8 cellular contexts compared by ENCODE assay signal in the genomic region with DNA sequence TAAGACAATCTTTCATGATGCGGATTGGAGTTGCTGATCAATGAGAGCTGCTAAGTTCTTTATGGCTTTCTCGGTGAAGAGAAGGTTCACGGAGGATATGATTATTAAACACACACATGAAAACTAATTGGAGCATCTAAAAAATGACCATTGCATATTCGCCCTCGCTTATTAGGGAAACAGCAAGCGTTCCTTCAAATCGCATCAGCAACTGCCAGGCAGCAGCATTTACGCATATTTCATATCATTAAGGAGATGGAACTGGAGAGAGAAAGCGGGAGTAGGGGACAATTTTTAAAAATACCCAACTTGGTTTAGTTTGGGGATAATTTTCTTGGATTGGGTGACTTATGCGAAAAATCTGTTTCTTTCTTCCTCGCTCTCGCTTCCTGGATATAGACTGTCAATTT. TPM values are rescaled to one million over a fixed set of nuclear protein-coding genes. Genes with fewer than 3 reads are reported as not detected.
DNase-seq lines count a peak whose midpoint lies in the region; ATAC-seq, FAIRE-seq and TF ChIP-seq lines count a peak whose summit lies in the region.

No MANE protein-coding gene starts in this region.

- in situ Hi-C loops in G401 (cut with HindIII; ENCODE audit: low sequenced_read_pairs), result no loop called here

- TF ChIP-seq POLR2A in esophagus squamous epithelium (IDR thresholded peaks at IDR 0.05), result no peak

- H3K27me3 ChIP-seq in PC-9 (ENCODE audit: insufficient read depth, low read depth) (no peaks in the 10 kb centered on the region), esophagus squamous epithelium (peaks cover 0 to 15% (median 0%) of the 10 kb centered on the region in 4 donors), rectal smooth muscle tissue (ENCODE audit: control insufficient read depth, insufficient read depth, low read length) (peaks cover 3% of the 10 kb centered on the region)

- no peaks in the 10 kb centered on the region for H3K36me3 ChIP-seq in PC-9 (ENCODE audit: low read depth)
- no peaks in the 10 kb centered on the region for H3K36me3 ChIP-seq in esophagus squamous epithelium
- no peaks in the 10 kb centered on the region for H3K36me3 ChIP-seq in rectal smooth muscle tissue (ENCODE audit: control insufficient read depth, insufficient read depth, low read length)

- H3K9me3 ChIP-seq in PC-9 (ENCODE audit: insufficient read depth, low read depth) (no peaks in the 10 kb centered on the region), esophagus squamous epithelium (no peaks in the 10 kb centered on the region)

- ATAC-seq in HG03442 (IDR thresholded peaks at IDR 0.05; ENCODE audit: unreplicated experiment) (no peak), HG03097 (IDR thresholded peaks at IDR 0.05; ENCODE audit: low FRiP score, unreplicated experiment) (no peak)

- peaks cover 14% of the 10 kb centered on the region; the same call in 1 of the 2 replicates for H3F3A ChIP-seq in PC-9 (ENCODE audit: insufficient read depth, low read depth)

- DNase-seq in G401 (ENCODE audit: low spot score), result peak; percentile 61
- no peak for DNase-seq in PC-9
- DNase-seq in esophagus squamous epithelium (lab: John Stamatoyannopoulos, UW), result no peak
- DNase-seq in D721Med (ENCODE audit: insufficient read length, low spot score), result no peak
- no peak for DNase-seq in stimulated activated CD4-positive, alpha-beta T cell treated with anti-CD3 and anti-CD28 coated beads, Interleukin-4, amount 100 ng/mL, for 4 hours

- intact Hi-C loops in PC-9 (cut with micrococcal nuclease; ENCODE audit: unreplicated experiment) (loop anchor here (5.0 to 10.0 kb wide), 4 partner anchors 202 to 891 kb away; partner anchors contain the start of gene PPP4R3B), esophagus squamous epithelium (cut with DNase I) (no loop called here)

- 1% methylated on average over 12 of the region's 12 CpGs for WGBS in esophagus squamous epithelium, 2 donors

- no peak for FAIRE-seq in D721Med (lab: Jason Lieb, UNC)

- H3K27ac ChIP-seq in PC-9 (no peak overlapping the region), esophagus squamous epithelium (peak overlapping the region; percentile 73 to 87 (median 79)), rectal smooth muscle tissue (ENCODE audit: low read depth, low read length) (no peak overlapping the region)

- H3K4me1 ChIP-seq in PC-9 (replicated peaks; ENCODE audit: insufficient read depth), result peaks cover 41% of the 10 kb centered on the region
- H3K4me1 ChIP-seq in esophagus squamous epithelium, result peaks cover 6 to 25% (median 10%) of the 10 kb centered on the region in 3 donors
- peaks cover 12% of the 10 kb centered on the region for H3K4me1 ChIP-seq in rectal smooth muscle tissue (ENCODE audit: control insufficient read depth, insufficient read depth, low read length)

- no peaks in the 10 kb centered on the region for H3K79me2 ChIP-seq in PC-9 (ENCODE audit: low read depth)

- CTCF ChIA-PET in PC-9 (lab: Charles Lee), result interaction anchor here (0.6 kb wide), 1 partner anchor 205 kb away, joined by 3 read pairs; no protein-coding TSS in a partner anchor

- TF ChIP-seq CTCF in PC-9 (conservative IDR thresholded peaks at IDR 0.05), result no peak
- no peak for TF ChIP-seq CTCF in esophagus squamous epithelium (IDR thresholded peaks at IDR 0.05)
- no peak for TF ChIP-seq CTCF in D721Med (IDR thresholded peaks at IDR 0.05; ENCODE audit: insufficient read depth, missing control alignments)

- peak overlapping the region; percentile 85 for H3K4me2 ChIP-seq in PC-9

- H3K9ac ChIP-seq in rectal smooth muscle tissue (ENCODE audit: low read length), result peak overlapping the region; percentile 14

- H2AFZ ChIP-seq in PC-9, result peak overlapping the region; percentile 86

- no peaks in the 10 kb centered on the region for H3K9me2 ChIP-seq in PC-9 (ENCODE audit: insufficient read depth)

- H4K20me1 ChIP-seq in PC-9 (ENCODE audit: insufficient read depth), result no peaks in the 10 kb centered on the region

- POLR2A ChIA-PET in PC-9 (lab: Charles Lee; ENCODE audit: unreplicated experiment), result no interaction called here

- BruUV-seq in PC-9 (replicated peaks; lab: Mats Ljungman, UMichigan), result no TSS peak

- H3K4me3 ChIP-seq in PC-9 (peak overlapping the region; percentile 80), esophagus squamous epithelium (peak overlapping the region; percentile 64 to 81 (median 76)), rectal smooth muscle tissue (ENCODE audit: low read length) (peak overlapping the region; percentile 90)

RNA-seq across cellular contexts. Expression of gene EML6, which starts 0.7 kb away (rescaled TPM):
- 0.20 and 4.2 TPM in 2 replicates for total RNA-seq in G401 (2014; rRNA removed; shearing (Covaris generic))
- 3.7 and 6.7 TPM in 2 replicates for total RNA-seq in PC-9 (2021)
- 1 to 10 TPM; 1.2 to 4.4 (median 3.1) TPM for total RNA-seq in esophagus squamous epithelium

Comparison
In these comparisons a context has a peak if more than half of its experiments do, and no peak if none do; other contexts are left out.
1. H3K27ac ChIP-seq: peak in esophagus squamous epithelium (4 of 4); none in PC-9 (single experiment) and rectal smooth muscle tissue (single experiment).
2. Peak in every context shown above with its lines, with median percentiles within 50 percentile points of each other: H3K4me3 ChIP-seq.